ENCODE assay signal across 8 cellular contexts in genomic region chr5:72817076-72817476, GRCh38. TPM values are rescaled to one million over a fixed set of nuclear protein-coding genes. Genes with fewer than 3 reads are reported as not detected.
A peak's percentile ranks its signal among the peaks of the same experiment; 100 is the strongest.
DNase-seq lines count a peak whose midpoint lies in the region; ATAC-seq and TF ChIP-seq lines count a peak whose summit lies in the region.

No MANE protein-coding gene starts in this region.

- H3K36me3 ChIP-seq in PC-9 (ENCODE audit: low read depth) (no peaks in the 10 kb centered on the region), psoas muscle (ENCODE audit: insufficient read depth in 1 of 2, low read depth in 1 of 2) (no peaks in the 10 kb centered on the region)

- intact Hi-C loops in PC-9 (cut with micrococcal nuclease; ENCODE audit: unreplicated experiment): loop anchor here (5.0 to 10.0 kb wide), 3 partner anchors 220 to 1040 kb away; no protein-coding TSS in a partner anchor
- intact Hi-C loops in right cardiac atrium (cut with DNase I): loop anchor here in 3 of 4 donors (2.0 to 10.0 kb wide), 4 partner anchors 205 to 452 kb away; no protein-coding TSS in a partner anchor
- intact Hi-C loops in psoas muscle (cut with DNase I): loop anchor here (5.0 kb wide), 3 partner anchors 35 to 450 kb away; no protein-coding TSS in a partner anchor

- H3K79me2 ChIP-seq in PC-9 (ENCODE audit: low read depth): peaks cover 47% of the 10 kb centered on the region

- peak overlapping the region; percentile 82 for H3K4me3 ChIP-seq in AG09309 (ENCODE audit: control insufficient read depth, low read depth, low read length)
- peak overlapping the region; percentile 81 for H3K4me3 ChIP-seq in PC-9
- peak overlapping the region; percentile 86 for H3K4me3 ChIP-seq in right cardiac atrium (ENCODE audit: low read length)
- peak overlapping the region; percentile 91 for H3K4me3 ChIP-seq in psoas muscle

- no peaks in the 10 kb centered on the region for H3K9me2 ChIP-seq in PC-9 (ENCODE audit: insufficient read depth)

- POLR2A ChIA-PET in PC-9 (lab: Charles Lee; ENCODE audit: unreplicated experiment): interaction anchor here (0.6 kb wide), 1 partner anchor 156 kb away, joined by 3 read pairs; no protein-coding TSS in a partner anchor

- WGBS in right cardiac atrium: under 1% methylated on average over 22 of the region's 22 CpGs
- WGBS in psoas muscle, 3 donors: 0 to 1% (median 0%) methylated on average over 21 to 22 of the region's 22 CpGs

- TF ChIP-seq CTCF in AG09309 (IDR thresholded peaks at IDR 0.05; ENCODE audit: control insufficient read depth, insufficient read depth, low read depth, low read length, missing control alignments): no peak
- TF ChIP-seq CTCF in PC-9 (conservative IDR thresholded peaks at IDR 0.05): no peak
- TF ChIP-seq CTCF in psoas muscle (IDR thresholded peaks at IDR 0.05): no peak

- no TSS peak for BruUV-seq in PC-9 (replicated peaks; lab: Mats Ljungman, UMichigan)

- peaks cover 18% of the 10 kb centered on the region for H3F3A ChIP-seq in PC-9 (ENCODE audit: insufficient read depth, low read depth)

- DNase-seq in AG09309 (ENCODE audit: low read depth) (no peak), PC-9 (no peak), amniotic epithelial cell (ENCODE audit: low read depth) (peak; percentile 68), right cardiac atrium (peak; percentile 49 to 80 (median 77)), psoas muscle (peak; percentile 49 to 77), NCI-H2107 (lab: John Stamatoyannopoulos, UW) (no peak)

- peak; percentile 15 for ATAC-seq in GM18520 (IDR thresholded peaks at IDR 0.05; ENCODE audit: unreplicated experiment)
- peak; percentile 36 for ATAC-seq in HG03025 (IDR thresholded peaks at IDR 0.05; ENCODE audit: low FRiP score, unreplicated experiment)
- peak; percentile 72 to 79 for ATAC-seq in right cardiac atrium
- peak; percentile 58 to 67 (median 64) for ATAC-seq in psoas muscle

- H3K9me3 ChIP-seq in PC-9 (ENCODE audit: insufficient read depth, low read depth): no peaks in the 10 kb centered on the region
- H3K9me3 ChIP-seq in right cardiac atrium (ENCODE audit: control insufficient read depth, low read length): no peaks in the 10 kb centered on the region
- H3K9me3 ChIP-seq in psoas muscle: no peaks in the 10 kb centered on the region

- H3K4me2 ChIP-seq in PC-9: peak overlapping the region; percentile 97

- CTCF ChIA-PET in PC-9 (lab: Charles Lee): interaction anchor here (0.6 to 3.5 kb wide), 4 partner anchors 16 to 478 kb away, joined by 3 to 18 read pairs (median 6); no protein-coding TSS in a partner anchor

- H3K27me3 ChIP-seq in PC-9 (ENCODE audit: insufficient read depth, low read depth) (no peaks in the 10 kb centered on the region), right cardiac atrium (ENCODE audit: control insufficient read depth, insufficient read depth) (no peaks in the 10 kb centered on the region), psoas muscle (ENCODE audit: insufficient read depth in 3 of 3, low read length in 2 of 3) (no peaks in the 10 kb centered on the region)

- H3K27ac ChIP-seq in PC-9: peak overlapping the region; percentile 75
- H3K27ac ChIP-seq in right cardiac atrium (ENCODE audit: low read length): peak overlapping the region; percentile 99
- peak overlapping the region; percentile 99 for H3K27ac ChIP-seq in psoas muscle

- H4K20me1 ChIP-seq in PC-9 (ENCODE audit: insufficient read depth): no peaks in the 10 kb centered on the region

- peak overlapping the region; percentile 98 for H2AFZ ChIP-seq in PC-9

- H3K4me1 ChIP-seq in PC-9 (replicated peaks; ENCODE audit: insufficient read depth) (peaks cover 34% of the 10 kb centered on the region), right cardiac atrium (ENCODE audit: control insufficient read depth, insufficient read depth, low read length) (no peaks in the 10 kb centered on the region), psoas muscle (peaks cover 55% of the 10 kb centered on the region)

RNA-seq across cellular contexts. Expression of gene TNPO1, which starts 0.6 kb away (rescaled TPM):
- total RNA-seq in PC-9 (2021): 135 and 185 TPM in 2 replicates
- 10 to 100 TPM; 68.2 to 73.8 (median 71.6) TPM for total RNA-seq in right cardiac atrium
- 11.3 TPM for polyA plus RNA-seq in right cardiac atrium
- total RNA-seq in psoas muscle: 10 to 100 TPM; 64.0 to 99.2 (median 77.6) TPM
- polyA plus RNA-seq in psoas muscle: 100 to 1,000 TPM in 1 of 3 donors, 10 to 100 TPM in 2; 15.0 to 115 (median 23.2) TPM

Comparison
In these comparisons a context has a peak if more than half of its experiments do, and no peak if none do; other contexts are left out.
1. DNase-seq: peak in amniotic epithelial cell (single experiment), right cardiac atrium (3 of 3) and psoas muscle (2 of 2); none in AG09309 (single experiment), PC-9 (0 of 2) and NCI-H2107 (single experiment).
2. ATAC-seq: peak in every context shown above with its lines; median percentile 76 in right cardiac atrium; 64 in psoas muscle; 36 in HG03025; 15 in GM18520.
3. Peak in every context shown above with its lines, with median percentiles within 50 percentile points of each other: H3K4me3 ChIP-seq and H3K27ac ChIP-seq.